In genomic region chr12:61781021-61781581, GRCh38 we compare ENCODE assay signal across 18 cellular contexts.
"Had no signal": no experiment of that assay in that cellular context is flagged by ENCODE, and none has a peak within 500 bp of the region (broad histone marks: within the 10 kb centered on the region; RNA-seq: fewer than 3 reads in every experiment).

No MANE protein-coding gene starts in this region.

- ATAC-seq: activated CD8-positive, alpha-beta memory T cell treated with anti-CD3 and anti-CD28 coated beads, Interleukin-2, amount 10 ng/mL, durations not matched to agents 7 days and 5 days; T-cell had no signal

- H3K4me3 ChIP-seq: cardiac muscle cell, dorsolateral prefrontal cortex, hepatocyte, lower lobe of right lung, skin epidermis, tibial nerve, uterus had no signal

- H3K27me3 Mint-ChIP-seq: activated CD8-positive, alpha-beta memory T cell treated with anti-CD3 and anti-CD28 coated beads, Interleukin-2, amount 10 ng/mL, durations not matched to agents 7 days and 5 days; T-cell had no signal

- H3K4me1 ChIP-seq: lower lobe of right lung, tibial nerve, uterus had no signal

- H3K9me3 ChIP-seq: lower lobe of right lung, tibial nerve, uterus had no signal

- H3K36me3 Mint-ChIP-seq: activated CD8-positive, alpha-beta memory T cell treated with anti-CD3 and anti-CD28 coated beads, Interleukin-2, amount 10 ng/mL, durations not matched to agents 7 days and 5 days; T-cell had no signal

- H3K27ac Mint-ChIP-seq: activated CD8-positive, alpha-beta memory T cell treated with anti-CD3 and anti-CD28 coated beads, Interleukin-2, amount 10 ng/mL, durations not matched to agents 7 days and 5 days; T-cell had no signal

- H3K36me3 ChIP-seq: cardiac muscle cell, lower lobe of right lung, tibial nerve, uterus had no signal

- H3K27me3 ChIP-seq: cardiac muscle cell, dorsolateral prefrontal cortex, hepatocyte, tibial nerve, uterus had no signal

- H3K27ac ChIP-seq: cardiac muscle cell, dorsolateral prefrontal cortex, hepatocyte, lower lobe of right lung, skin epidermis, tibial nerve, uterus had no signal

- DNase-seq: activated CD4-positive, alpha-beta T cell treated with anti-CD3 and anti-CD28 coated beads, Interleukin-2, amount 50 U/mL, for 48 hours; activated CD8-positive, alpha-beta memory T cell treated with anti-CD3 and anti-CD28 coated beads, Interleukin-2, amount 10 ng/mL, durations not matched to agents 7 days and 5 days; activated naive CD4-positive, alpha-beta T cell treated with anti-CD3 and anti-CD28 coated beads, Interleukin-2, amount 50 U/mL, for 16 hours; activated T-cell treated with anti-CD3 and anti-CD28 coated beads, Interleukin-2, amount 50 U/mL, for 1 hour; dorsolateral prefrontal cortex; lower lobe of right lung; stimulated activated CD4-positive, alpha-beta T cell treated with anti-CD3 and anti-CD28 coated beads, Interleukin-15, amount 100 ng/mL, for 24 hours; stimulated activated CD4-positive, alpha-beta T cell treated with anti-CD3 and anti-CD28 coated beads, Interleukin-4, amount 100 ng/mL, for 24 hours; stimulated activated CD8-positive, alpha-beta memory T cell treated with anti-CD3 and anti-CD28 coated beads, Interleukin-4, amount 100 ng/mL, for 48 hours; stimulated activated naive CD4-positive, alpha-beta T cell treated with Interleukin-2 at 50 U/mL for 16 hours; substantia nigra; T-cell; T-helper 9 cell; uterus had no signal

- H3K4me3 Mint-ChIP-seq: activated CD8-positive, alpha-beta memory T cell treated with anti-CD3 and anti-CD28 coated beads, Interleukin-2, amount 10 ng/mL, durations not matched to agents 7 days and 5 days; T-cell had no signal

- H3K4me1 Mint-ChIP-seq: activated CD8-positive, alpha-beta memory T cell treated with anti-CD3 and anti-CD28 coated beads, Interleukin-2, amount 10 ng/mL, durations not matched to agents 7 days and 5 days; T-cell had no signal
